ENCODE assay signal across 17 cellular contexts in the genomic region with DNA sequence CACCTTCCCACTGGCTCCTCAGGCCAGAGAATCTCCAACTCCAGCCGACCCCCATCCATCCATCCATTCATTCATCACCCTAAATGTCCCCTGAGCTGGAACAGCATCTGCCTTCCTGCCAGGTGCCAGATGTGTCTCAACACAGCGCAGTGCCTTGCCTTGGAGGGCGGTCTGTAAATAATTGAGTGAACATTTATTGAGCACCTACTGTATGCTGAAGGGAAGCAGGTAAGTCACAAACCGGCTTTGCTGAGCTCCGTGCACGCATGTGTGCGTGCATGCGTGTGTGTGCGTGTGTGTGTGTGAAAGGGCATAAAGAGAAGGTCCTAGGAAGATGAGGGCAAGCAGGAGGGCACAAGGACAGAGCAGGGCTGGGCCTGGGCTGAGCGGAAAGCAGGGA. TPM values are rescaled to one million over a fixed set of nuclear protein-coding genes. Genes with fewer than 3 reads are reported as not detected.
DNase-seq lines count a peak whose midpoint lies in the region; ATAC-seq and TF ChIP-seq lines count a peak whose summit lies in the region.
"Had no signal": no experiment of that assay in that cellular context is flagged by ENCODE, and none has a peak within 500 bp of the region (broad histone marks: within the 10 kb centered on the region; RNA-seq: fewer than 3 reads in every experiment).

No MANE protein-coding gene starts in this region.

- H3K9ac ChIP-seq in BLaER1, result no peak overlapping the region

- peaks cover 4% of the 10 kb centered on the region for H3K4me1 Mint-ChIP-seq in glutamatergic neuron (ENCODE audit: low read depth, unreplicated experiment)
- peaks cover 13% of the 10 kb centered on the region for H3K4me1 Mint-ChIP-seq in type B pancreatic cell (ENCODE audit: unreplicated experiment)
- H3K4me1 Mint-ChIP-seq: CD4-positive, alpha-beta memory T cell had no signal

- peak overlapping the region; percentile 41 for H3K4me2 ChIP-seq in BLaER1

- no peak for ATAC-seq in GM21529 (IDR thresholded peaks at IDR 0.05; ENCODE audit: unreplicated experiment)

- CTCF ChIA-PET in HEK293 (lab: Yijun Ruan, JAX), result interaction anchor here (0.6 kb wide), 1 partner anchor 29 kb away, joined by 4 read pairs; no protein-coding TSS in a partner anchor

- no peak for DNase-seq in glutamatergic neuron
- no peak for DNase-seq in type B pancreatic cell (ENCODE audit: extremely low spot score, unreplicated experiment)
- no peak for DNase-seq in NCI-H82 treated with DMSO at 0.1 percent for 48 hours (lab: John Stamatoyannopoulos, UW; ENCODE audit: unreplicated experiment)
- DNase-seq in NCI-H2171 (lab: John Stamatoyannopoulos, UW), result no peak
- DNase-seq: ACHN; CD4-positive, alpha-beta memory T cell; DMS153; DMS79 treated with DMSO at 0.1 percent for 48 hours; EL; GOT3; HCEC 1CT; KBM-7 had no signal

- H3K4me3 Mint-ChIP-seq in glutamatergic neuron (ENCODE audit: unreplicated experiment) (no peak overlapping the region), type B pancreatic cell (no peak overlapping the region)
- H3K4me3 Mint-ChIP-seq: CD4-positive, alpha-beta memory T cell had no signal

- peaks cover 10% of the 10 kb centered on the region for H3K27me3 ChIP-seq in BLaER1

- no peak overlapping the region for H3K27ac ChIP-seq in BLaER1
- H3K27ac ChIP-seq in HEK293 (ENCODE audit: extremely low read depth, low read depth, low read length), result no peak overlapping the region
- H3K27ac ChIP-seq: C4-2B had no signal

- POLR2A ChIA-PET in HEK293 (lab: Yijun Ruan, JAX), result no interaction called here

- H3K36me3 ChIP-seq in BLaER1 (no peaks in the 10 kb centered on the region), HEK293 (ENCODE audit: control insufficient read depth in 2 of 2, insufficient read depth in 1 of 2, low read length in 2 of 2) (no peaks in the 10 kb centered on the region)

- peaks cover 26% of the 10 kb centered on the region for H3K4me1 ChIP-seq in BLaER1
- no peaks in the 10 kb centered on the region for H3K4me1 ChIP-seq in HEK293 (ENCODE audit: control insufficient read depth, insufficient read depth, low read length)

- peaks cover 17% of the 10 kb centered on the region for H3K27me3 Mint-ChIP-seq in glutamatergic neuron (ENCODE audit: unreplicated experiment)
- peaks cover 22% of the 10 kb centered on the region for H3K27me3 Mint-ChIP-seq in type B pancreatic cell

- H3K27ac Mint-ChIP-seq in glutamatergic neuron (ENCODE audit: unreplicated experiment) (peak overlapping the region; percentile 49), type B pancreatic cell (peak overlapping the region; percentile 5)

- H3K4me3 ChIP-seq in BLaER1 (no peak overlapping the region), HEK293 (ENCODE audit: low read depth, low read length) (no peak overlapping the region)

- H3K9me3 Mint-ChIP-seq in glutamatergic neuron (ENCODE audit: unreplicated experiment) (peaks cover 3% of the 10 kb centered on the region), type B pancreatic cell (no peaks in the 10 kb centered on the region)

- no peaks in the 10 kb centered on the region for H3K9me3 ChIP-seq in BLaER1
- no peaks in the 10 kb centered on the region for H3K9me3 ChIP-seq in HEK293 (ENCODE audit: control insufficient read depth, insufficient read depth, low read depth, low read length)

- H3K36me3 Mint-ChIP-seq in glutamatergic neuron (ENCODE audit: unreplicated experiment) (no peaks in the 10 kb centered on the region), type B pancreatic cell (no peaks in the 10 kb centered on the region)
- H3K36me3 Mint-ChIP-seq: CD4-positive, alpha-beta memory T cell had no signal

- no peak for TF ChIP-seq CTCF in HEK293 (tag by site-specific recombination; IDR thresholded peaks at IDR 0.05)
- no peak for TF ChIP-seq CTCF in glutamatergic neuron (IDR thresholded peaks at IDR 0.05; ENCODE audit: partially characterized antibody, unreplicated experiment)
- no peak for TF ChIP-seq CTCF in type B pancreatic cell (conservative IDR thresholded peaks at IDR 0.05)

- peaks cover 15% of the 10 kb centered on the region; the same call in 1 of the 2 replicates for H4K20me1 ChIP-seq in BLaER1

TF ChIP-seq in HEK293, 187 proteins besides CTCF, POLR2A, EP300 and RAD21:
- TF ChIP-seq ZNF549 (tag by site-specific recombination; IDR thresholded peaks at IDR 0.05) (no peak), ZNF792 (tag by site-specific recombination; IDR thresholded peaks at IDR 0.05) (0 out of 2 replicates have a peak, but pooled peaks have one; percentile 52)
TF ChIP-seq in HEK293: peak in this region for 1.

RNA-seq across cellular contexts. Expression of a gene that starts 10.2 kb away (rescaled TPM):
- total RNA-seq in glutamatergic neuron (ENCODE audit: unreplicated experiment), result 0.86 TPM
- total RNA-seq in type B pancreatic cell (ENCODE audit: low replicate concordance), result 1.3 and 2.0 TPM in 2 replicates
- total RNA-seq: A172; CD4-positive, alpha-beta memory T cell had no signal

RNA-seq across cellular contexts. Expression of a gene that starts 23.1 kb away (rescaled TPM):
- total RNA-seq in glutamatergic neuron (ENCODE audit: unreplicated experiment) (not detected), type B pancreatic cell (ENCODE audit: low replicate concordance) (10.6 and 24.2 TPM in 2 replicates)
- total RNA-seq: CD4-positive, alpha-beta memory T cell had no signal

Comparison
In these comparisons a context has a peak if more than half of its experiments do, and no peak if none do; other contexts are left out.
1. RNA of a gene that starts 23.1 kb away (total RNA-seq): 10.6 to 24.2 TPM in type B pancreatic cell; not detected in glutamatergic neuron (single experiment); every median in the first group is over 10 times any median in the second.